ENCODE assay signal across 8 cellular contexts in genomic region chr1:121092329-121092968, GRCh38.
A peak's percentile ranks its signal among the peaks of the same experiment; 100 is the strongest.
DNase-seq lines count a peak whose midpoint lies in the region; ATAC-seq and TF ChIP-seq lines count a peak whose summit lies in the region.
"Not testable (repeated sequence)": the region's sequence is repeated elsewhere in the genome, so short reads cannot be mapped to it uniquely, and the experiment has no call there.

No MANE protein-coding gene starts in this region.

- H3K9me3 ChIP-seq in upper lobe of right lung, result not testable (repeated sequence)

- H3K36me3 Mint-ChIP-seq in activated CD4-positive, alpha-beta T cell treated with anti-CD3 and anti-CD28 coated beads, Interleukin-2, amount 10 ng/mL, durations not matched to agents 24 days and 14 days (ENCODE audit: low read depth), result not testable (repeated sequence)

- in situ Hi-C loops in KBM-7 (cut with MboI; ENCODE audit: low pct_unique_long_range_greater_than_20kb, low sequenced_read_pairs); brain microvascular endothelial cell (cut with HindIII; ENCODE audit: low pct_ligation_motif_present, low sequenced_read_pairs): not testable (repeated sequence)

- not testable (repeated sequence) for H3K4me1 ChIP-seq in upper lobe of right lung

- intact Hi-C loops in activated CD4-positive, alpha-beta T cell treated with anti-CD3 and anti-CD28 coated beads, Interleukin-2, amount 10 ng/mL, durations not matched to agents 24 days and 14 days (cut with micrococcal nuclease); upper lobe of right lung (cut with DNase I): not testable (repeated sequence)

- not testable (repeated sequence) for H3K27me3 Mint-ChIP-seq in activated CD4-positive, alpha-beta T cell treated with anti-CD3 and anti-CD28 coated beads, Interleukin-2, amount 10 ng/mL, durations not matched to agents 24 days and 14 days

- ATAC-seq in upper lobe of right lung, result peak; percentile 71

- not testable (repeated sequence) for H3K4me3 Mint-ChIP-seq in activated CD4-positive, alpha-beta T cell treated with anti-CD3 and anti-CD28 coated beads, Interleukin-2, amount 10 ng/mL, durations not matched to agents 24 days and 14 days

- DNase-seq in KBM-7 (peak; percentile 94), RPMI7951 (ENCODE audit: low read depth) (peak; percentile 23), brain microvascular endothelial cell (peak; percentile 10), foreskin fibroblast (peak; percentile 0 to 1), iris pigment epithelial cell (ENCODE audit: low read depth) (peak; percentile 16), putamen (ENCODE audit: low spot score) (peak; percentile 34), upper lobe of right lung (peak; percentile 67)
- DNase-seq in activated CD4-positive, alpha-beta T cell treated with anti-CD3 and anti-CD28 coated beads, Interleukin-2, amount 10 ng/mL, durations not matched to agents 24 days and 14 days, result not testable (repeated sequence)

- TF ChIP-seq CTCF in brain microvascular endothelial cell (IDR thresholded peaks at IDR 0.05; ENCODE audit: low read depth, low read length, missing control alignments); foreskin fibroblast (IDR thresholded peaks at IDR 0.05; ENCODE audit: low read depth, low read length); upper lobe of right lung (IDR thresholded peaks at IDR 0.05): not testable (repeated sequence)

- H3K4me3 ChIP-seq in brain microvascular endothelial cell (ENCODE audit: low read depth, low read length); foreskin fibroblast (ENCODE audit: low read depth in 1 of 2, low read length in 2 of 2); upper lobe of right lung: not testable (repeated sequence)

- not testable (repeated sequence) for H3K36me3 ChIP-seq in brain microvascular endothelial cell (replicated peaks); upper lobe of right lung

- not testable (repeated sequence) for H3K27me3 ChIP-seq in brain microvascular endothelial cell (replicated peaks); upper lobe of right lung

- H3K4me1 Mint-ChIP-seq in activated CD4-positive, alpha-beta T cell treated with anti-CD3 and anti-CD28 coated beads, Interleukin-2, amount 10 ng/mL, durations not matched to agents 24 days and 14 days, result not testable (repeated sequence)

- not testable (repeated sequence) for H3K9me3 Mint-ChIP-seq in activated CD4-positive, alpha-beta T cell treated with anti-CD3 and anti-CD28 coated beads, Interleukin-2, amount 10 ng/mL, durations not matched to agents 24 days and 14 days

- H3K27ac Mint-ChIP-seq in activated CD4-positive, alpha-beta T cell treated with anti-CD3 and anti-CD28 coated beads, Interleukin-2, amount 10 ng/mL, durations not matched to agents 24 days and 14 days, result peak overlapping the region; percentile 60

- H3K27ac ChIP-seq in brain microvascular endothelial cell, upper lobe of right lung: not testable (repeated sequence)
